Comparison of ENCODE assay signal across 9 cellular contexts in genomic region chr17:50146927-50147640, GRCh38. TPM values are rescaled to one million over a fixed set of nuclear protein-coding genes. Genes with fewer than 3 reads are reported as not detected.
DNase-seq lines count a peak whose midpoint lies in the region; ATAC-seq and TF ChIP-seq lines count a peak whose summit lies in the region.
"Had no signal": no experiment of that assay in that cellular context is flagged by ENCODE, and none has a peak within 500 bp of the region (broad histone marks: within the 10 kb centered on the region; RNA-seq: fewer than 3 reads in every experiment).

No MANE protein-coding gene starts in this region.

- TF ChIP-seq EP300 in gastroesophageal sphincter (IDR thresholded peaks at IDR 0.05), result no peak

- TF ChIP-seq CTCF in GM10266 (IDR thresholded peaks at IDR 0.05; ENCODE audit: control insufficient read depth, insufficient read depth, low read depth, missing control alignments) (no peak), gastroesophageal sphincter (IDR thresholded peaks at IDR 0.05) (no peak), gastrocnemius medialis (IDR thresholded peaks at IDR 0.05 in 4 of 5, conservative IDR thresholded peaks at IDR 0.05 in 1 of 5) (no peak)

- intact Hi-C loops in gastrocnemius medialis (cut with DNase I; ENCODE audit: low total_unique reads), result loop anchor here (5.0 kb wide), 1 partner anchor 35 kb away; no protein-coding TSS in a partner anchor

- H3K4me1 ChIP-seq in gastroesophageal sphincter (peaks cover 0 to 83% (median 36%) of the 10 kb centered on the region in 3 donors), gastrocnemius medialis (peaks cover 40 to 50% of the 10 kb centered on the region in 2 donors)

- in situ Hi-C loops in gastrocnemius medialis (cut with MboI; ENCODE audit: low sequenced_read_pairs in 4 of 4), result no loop called here

- H3K36me3 ChIP-seq in gastroesophageal sphincter (peaks cover 0 to 35% of the 10 kb centered on the region in 2 donors), gastrocnemius medialis (peaks cover 0 to 12% of the 10 kb centered on the region in 2 donors)

- H3K27ac ChIP-seq in gastroesophageal sphincter, result peak overlapping the region in 3 of 4 donors; percentile 91 to 97 (median 95)
- peak overlapping the region; percentile 85 to 93 (median 91) for H3K27ac ChIP-seq in gastrocnemius medialis

- H3K4me3 ChIP-seq in gastroesophageal sphincter, result peak overlapping the region; percentile 47 to 89
- peak overlapping the region; percentile 76 to 95 (median 84) for H3K4me3 ChIP-seq in gastrocnemius medialis

- no peaks in the 10 kb centered on the region for H3K9me3 ChIP-seq in gastroesophageal sphincter
- H3K9me3 ChIP-seq in gastrocnemius medialis, result no peaks in the 10 kb centered on the region

- no peak for ATAC-seq in gastroesophageal sphincter
- ATAC-seq in gastrocnemius medialis, result no peak
- no peak for ATAC-seq in GM19328 (IDR thresholded peaks at IDR 0.05; ENCODE audit: unreplicated experiment)
- no peak for ATAC-seq in HG02973 (IDR thresholded peaks at IDR 0.05; ENCODE audit: unreplicated experiment)
- ATAC-seq in HG03039 (IDR thresholded peaks at IDR 0.05; ENCODE audit: unreplicated experiment), result no peak

- 11 to 21% methylated on average over 2 to 8 of the region's 14 CpGs for WGBS in gastroesophageal sphincter (ENCODE audit: low coverage in 1 of 2), 2 donors

- TF ChIP-seq POLR2A in gastroesophageal sphincter (IDR thresholded peaks at IDR 0.05), result no peak
- TF ChIP-seq POLR2A in gastrocnemius medialis (IDR thresholded peaks at IDR 0.05), result no peak

- DNase-seq in GM10266 (ENCODE audit: extremely low spot score), result peak; percentile 55
- DNase-seq in T-helper 9 cell, result peak; percentile 22
- no peak for DNase-seq in gastrocnemius medialis
- DNase-seq in DMS153 treated with DMSO at 0.1 percent for 48 hours (lab: John Stamatoyannopoulos, UW; ENCODE audit: unreplicated experiment), result no peak
- DNase-seq: stimulated activated CD4-positive, alpha-beta T cell treated with anti-CD3 and anti-CD28 coated beads, Interleukin-12 subunit alpha, Interleukin-12 subunit beta, amount 100 ng/mL, for 4 hours had no signal

- H3K27me3 ChIP-seq in gastroesophageal sphincter (no peaks in the 10 kb centered on the region), gastrocnemius medialis (no peaks in the 10 kb centered on the region)

RNA-seq across cellular contexts. Expression of gene PPP1R9B, which starts 3.4 kb away (rescaled TPM):
- total RNA-seq in gastroesophageal sphincter (10 to 100 TPM; 23.3 to 38.1 (median 30.8) TPM), gastrocnemius medialis (10 to 100 TPM in 2 of 4 donors, 1 to 10 TPM in 2; 4.7 to 18.8 (median 11.0) TPM)

RNA-seq across cellular contexts. Expression of gene SAMD14, which starts 17.1 kb away (rescaled TPM):
- total RNA-seq in gastroesophageal sphincter, result 1 to 10 TPM; 1.3 to 2.8 (median 2.3) TPM
- 1 to 10 TPM in 1 of 4 donors, under 1 TPM in 2, not detected in 1; 0.04 to 3.8 (median 0.31) TPM for total RNA-seq in gastrocnemius medialis

RNA-seq across cellular contexts. Expression of gene SGCA, which starts 18.7 kb away (rescaled TPM):
- 100 to 1,000 TPM in 2 of 4 donors, 10 to 100 TPM in 2; 58.1 to 145 (median 93.4) TPM for total RNA-seq in gastroesophageal sphincter
- total RNA-seq in gastrocnemius medialis, result 100 to 1,000 TPM; 227 to 385 (median 292) TPM

RNA-seq across cellular contexts. Expression of gene PDK2, which starts 51.9 kb away (rescaled TPM):
- total RNA-seq in gastroesophageal sphincter, result 10 to 100 TPM; 31.6 to 70.6 (median 58.1) TPM
- total RNA-seq in gastrocnemius medialis, result 100 to 1,000 TPM; 111 to 335 (median 124) TPM

RNA-seq across cellular contexts. Expression of gene COL1A1, which starts 54.3 kb away (rescaled TPM):
- 10 to 100 TPM; 14.6 to 92.9 (median 69.7) TPM for total RNA-seq in gastroesophageal sphincter
- total RNA-seq in gastrocnemius medialis, result 1 to 10 TPM; 1.7 to 9.5 (median 5.1) TPM

Comparison
In these comparisons a context has a peak if more than half of its experiments do, and no peak if none do; other contexts are left out.
1. DNase-seq: peak in GM10266 (single experiment) and T-helper 9 cell (single experiment); none in gastrocnemius medialis (0 of 2) and DMS153 treated with DMSO at 0.1 percent for 48 hours (single experiment).